Comparison of ENCODE assay signal across 13 cellular contexts in genomic region chr10:10796774-10797415, GRCh38.
DNase-seq lines count a peak whose midpoint lies in the region; ATAC-seq lines count a peak whose summit lies in the region.
"Had no signal": no experiment of that assay in that cellular context is flagged by ENCODE, and none has a peak within 500 bp of the region (broad histone marks: within the 10 kb centered on the region; RNA-seq: fewer than 3 reads in every experiment).

No MANE protein-coding gene starts in this region.

- H3K9me3 ChIP-seq in skeletal muscle satellite cell (replicated peaks; ENCODE audit: low read length): no peaks in the 10 kb centered on the region

- no peaks in the 10 kb centered on the region for H3K27me3 ChIP-seq in H7 (ENCODE audit: control insufficient read depth, insufficient read depth, low read length)
- no peaks in the 10 kb centered on the region for H3K27me3 ChIP-seq in skeletal muscle satellite cell (ENCODE audit: control insufficient read depth, insufficient read depth, low read length)

- peaks cover 63% of the 10 kb centered on the region for H3K4me1 ChIP-seq in skeletal muscle satellite cell (ENCODE audit: control insufficient read depth, insufficient read depth, low read length)

- peaks cover 26 to 34% of the 10 kb centered on the region in 2 donors for H3K27me3 Mint-ChIP-seq in T-cell

- H3K4me1 Mint-ChIP-seq in T-cell: no peaks in the 10 kb centered on the region
- H3K4me1 Mint-ChIP-seq: B cell, immature natural killer cell had no signal

- peak overlapping the region; percentile 80 for H3K9ac ChIP-seq in skeletal muscle satellite cell (ENCODE audit: low read depth, low read length)

- POLR2A ChIA-PET in T-cell (lab: Charles Lee): no interaction called here

- H3K36me3 ChIP-seq in H7 (replicated peaks; ENCODE audit: control insufficient read depth, insufficient read depth, low read length) (no peaks in the 10 kb centered on the region), skeletal muscle satellite cell (ENCODE audit: insufficient read depth, low read length) (no peaks in the 10 kb centered on the region)

- ATAC-seq in GM21423 (IDR thresholded peaks at IDR 0.05; ENCODE audit: unreplicated experiment) (no peak), T-cell (replicated peaks in 1 of 4) (no peak)
- ATAC-seq: activated T-cell treated with anti-CD3 and anti-CD28 coated beads, Interleukin-2, amount 50 U/mL, for 72 hours; Panc1 had no signal

- no peak overlapping the region for H3K27ac Mint-ChIP-seq in T-cell
- H3K27ac Mint-ChIP-seq: activated T-cell treated with anti-CD3 and anti-CD28 coated beads, Interleukin-2, amount 50 U/mL, for 72 hours; B cell; immature natural killer cell had no signal

- no peak overlapping the region for H3K4me3 Mint-ChIP-seq in T-cell
- H3K4me3 Mint-ChIP-seq: activated T-cell treated with anti-CD3 and anti-CD28 coated beads, Interleukin-2, amount 50 U/mL, for 72 hours; B cell; immature natural killer cell had no signal

- peak overlapping the region; percentile 69 for H3K4me2 ChIP-seq in skeletal muscle satellite cell (ENCODE audit: low read length)

- H3K4me3 ChIP-seq in H7 (ENCODE audit: insufficient read depth, low read depth, low read length): no peak overlapping the region
- H3K4me3 ChIP-seq in skeletal muscle satellite cell (ENCODE audit: low read length): peak overlapping the region; percentile 1

- CTCF ChIA-PET in T-cell (lab: Charles Lee): no interaction called here

- H3K36me3 Mint-ChIP-seq in T-cell: no peaks in the 10 kb centered on the region
- H3K36me3 Mint-ChIP-seq: immature natural killer cell had no signal

- peak; percentile 21 for DNase-seq in H7
- DNase-seq in cerebellar cortex (ENCODE audit: low spot score): peak; percentile 46
- DNase-seq in islet precursor cell: peak; percentile 67
- DNase-seq in COR-L47 (lab: John Stamatoyannopoulos, UW): no peak
- no peak for DNase-seq in effector CD8-positive, alpha-beta T cell (lab: John Stamatoyannopoulos, UW)
- no peak for DNase-seq in T-cell
- DNase-seq: activated T-cell treated with anti-CD3 and anti-CD28 coated beads, Interleukin-2, amount 50 U/mL, for 72 hours; immature natural killer cell; NCI-H2029 had no signal

- H3K9me3 Mint-ChIP-seq in T-cell: peaks cover 0 to 1% (median 0%) of the 10 kb centered on the region in 3 donors
- H3K9me3 Mint-ChIP-seq: activated T-cell treated with anti-CD3 and anti-CD28 coated beads, Interleukin-2, amount 50 U/mL, for 72 hours; immature natural killer cell had no signal

Comparison
In these comparisons a context has a peak if more than half of its experiments do, and no peak if none do; other contexts are left out.
1. DNase-seq: peak in H7 (single experiment), cerebellar cortex (single experiment) and islet precursor cell (single experiment); none in COR-L47 (single experiment), effector CD8-positive, alpha-beta T cell (single experiment) and T-cell (0 of 34).